ENCODE assay signal across 21 cellular contexts in genomic region chr10:101492205-101492604, GRCh38.
DNase-seq lines count a peak whose midpoint lies in the region; ATAC-seq, FAIRE-seq and TF ChIP-seq lines count a peak whose summit lies in the region.
"Had no signal": no experiment of that assay in that cellular context is flagged by ENCODE, and none has a peak within 500 bp of the region (broad histone marks: within the 10 kb centered on the region; RNA-seq: fewer than 3 reads in every experiment).

No MANE protein-coding gene starts in this region.

- no peaks in the 10 kb centered on the region for H3K4me1 ChIP-seq in ovary (ENCODE audit: insufficient read depth)

- TF ChIP-seq CTCF in ovary (IDR thresholded peaks at IDR 0.05): no peak

- H3K36me3 ChIP-seq in ovary: no peaks in the 10 kb centered on the region
- H3K36me3 ChIP-seq: MG63 had no signal

- no peak for ATAC-seq in HG03135 (IDR thresholded peaks at IDR 0.05; ENCODE audit: unreplicated experiment)
- ATAC-seq in GM18861 (IDR thresholded peaks at IDR 0.05; ENCODE audit: unreplicated experiment): no peak
- ATAC-seq: K562 had no signal

- H3K27ac ChIP-seq in ovary: no peak overlapping the region

- H3K27me3 ChIP-seq in ovary: no peaks in the 10 kb centered on the region
- H3K27me3 ChIP-seq: MG63 had no signal

- FAIRE-seq in endometrium (lab: Jason Lieb, UNC): peak; percentile 70
- FAIRE-seq: GM12891, K562 had no signal

- DNase-seq in NCI-H345 (lab: John Stamatoyannopoulos, UW): peak; percentile 29
- no peak for DNase-seq in NCI-H345 treated with DMSO at 0.1 percent for 48 hours (lab: John Stamatoyannopoulos, UW; ENCODE audit: unreplicated experiment)
- no peak for DNase-seq in HEK293T (ENCODE audit: extremely low spot score)
- DNase-seq in NCI-H1930 (lab: John Stamatoyannopoulos, UW): peak; percentile 0 to 56
- no peak for DNase-seq in ovary
- DNase-seq: CD4-positive, CD25-positive, alpha-beta regulatory T cell; H7; MG63; NCI-H1105; NCI-H187 treated with DMSO at 0.1 percent for 48 hours; NCI-H2171 treated with DMSO at 0.1 percent for 48 hours; NCI-H524; NK-92 treated with Interleukin-12 subunit alpha and Interleukin-12 subunit beta, amount 100 ng/mL, for 24 hours; SIG-M5; SK-N-SH; T-helper 2 cell had no signal

- POLR2A ChIA-PET in HEK293T (lab: Yijun Ruan, JAX): no interaction called here

- CTCF ChIA-PET in HEK293T (lab: Yijun Ruan, JAX): interaction anchor here (0.5 kb wide), 1 partner anchor 320 kb away, joined by 3 read pairs; no protein-coding TSS in a partner anchor

- no peak for TF ChIP-seq POLR2A in ovary (IDR thresholded peaks at IDR 0.05)

- no peak overlapping the region for H3K4me3 ChIP-seq in ovary
- H3K4me3 ChIP-seq: K562, MG63 had no signal

- WGBS in ovary, 3 donors: 91 to 92% (median 91%) methylated on average over 3 of the region's 3 CpGs

- no peak for TF ChIP-seq EP300 in ovary (IDR thresholded peaks at IDR 0.05)

- H3K9me3 ChIP-seq in ovary: no peaks in the 10 kb centered on the region
- H3K9me3 ChIP-seq: MG63, SK-N-SH had no signal

- intact Hi-C loops in ovary (cut with DNase I): no loop called here

TF ChIP-seq in HEK293T, 16 proteins besides CTCF, POLR2A, EP300 and RAD21:
- peak; percentile 54 for TF ChIP-seq FOXA1 (IDR thresholded peaks at IDR 0.05)
- TF ChIP-seq FOXM1 (IDR thresholded peaks at IDR 0.05; ENCODE audit: borderline replicate concordance): no peak
- TF ChIP-seq PKNOX1 (IDR thresholded peaks at IDR 0.05): peak; percentile 85
- peak; percentile 99 for TF ChIP-seq ARNT (IDR thresholded peaks at IDR 0.05)
- TF ChIP-seq LEF1 (IDR thresholded peaks at IDR 0.05; ENCODE audit: borderline replicate concordance): no peak
- TF ChIP-seq CTBP1 (IDR thresholded peaks at IDR 0.05; ENCODE audit: borderline replicate concordance): peak; percentile 71; the same call in 1 of the 2 replicates

Comparison
In these comparisons a context has a peak if more than half of its experiments do, and no peak if none do; other contexts are left out.
1. DNase-seq: peak in NCI-H345 (single experiment) and NCI-H1930 (2 of 2); none in NCI-H345 treated with DMSO at 0.1 percent for 48 hours (single experiment), HEK293T (single experiment) and ovary (0 of 5).